Comparison of ENCODE assay signal across 17 cellular contexts in genomic region chr7:23196306-23196705, GRCh38. TPM values are rescaled to one million over a fixed set of nuclear protein-coding genes. Genes with fewer than 3 reads are reported as not detected.
"Had no signal": no experiment of that assay in that cellular context is flagged by ENCODE, and none has a peak within 500 bp of the region (broad histone marks: within the 10 kb centered on the region; RNA-seq: fewer than 3 reads in every experiment).

No MANE protein-coding gene starts in this region.

- ATAC-seq: activated CD4-positive, alpha-beta T cell treated with anti-CD3 and anti-CD28 coated beads for 36 hours; effector memory CD8-positive, alpha-beta T cell; left lung; natural killer cell treated with Interleukin-12 subunit alpha and Interleukin-12 subunit beta and Interleukin-15 and Interleukin-18, amount 100 ng/mL, for 72 hours; sciatic nerve; stimulated activated memory B cell treated with anti-CD40 and anti-IgM and Interleukin-4, amounts not matched to agents 10 μg/mL and 1 μg/mL and 100 μg/mL, for 72 hours had no signal

- H3K4me1 Mint-ChIP-seq: activated CD4-positive, alpha-beta T cell treated with anti-CD3 and anti-CD28 coated beads for 36 hours; brain; stimulated activated memory B cell treated with anti-CD40 and anti-IgM and Interleukin-4, amounts not matched to agents 10 μg/mL and 1 μg/mL and 100 μg/mL, for 72 hours had no signal

- DNase-seq: activated CD4-positive, alpha-beta memory T cell treated with anti-CD3 and anti-CD28 coated beads, Interleukin-2, amount 10 ng/mL, durations not matched to agents 7 days and 5 days; activated CD4-positive, alpha-beta T cell treated with anti-CD3 and anti-CD28 coated beads for 36 hours; activated naive CD4-positive, alpha-beta T cell treated with anti-CD3 and anti-CD28 coated beads, Interleukin-2, amount 50 U/mL, for 16 hours; activated T-cell treated with anti-CD3 and anti-CD28 coated beads, Interleukin-2, amount 50 U/mL, for 24 hours; amygdala; effector memory CD8-positive, alpha-beta T cell; head of caudate nucleus; left lung; nucleus accumbens; stimulated activated CD4-positive, alpha-beta T cell treated with anti-CD3 and anti-CD28 coated beads, Interleukin-1b, Interleukin-23, amount 100 ng/mL, for 48 hours; T-helper 2 cell; thyroid gland had no signal

- H3K4me3 ChIP-seq: left lung, thyroid gland had no signal

- H3K9me3 Mint-ChIP-seq: activated CD4-positive, alpha-beta memory T cell treated with anti-CD3 and anti-CD28 coated beads, Interleukin-2, amount 10 ng/mL, durations not matched to agents 7 days and 5 days; activated T-cell treated with anti-CD3 and anti-CD28 coated beads, Interleukin-2, amount 50 U/mL, for 24 hours; brain; effector memory CD8-positive, alpha-beta T cell; natural killer cell treated with Interleukin-12 subunit alpha and Interleukin-12 subunit beta and Interleukin-15 and Interleukin-18, amount 100 ng/mL, for 72 hours; stimulated activated memory B cell treated with anti-CD40 and anti-IgM and Interleukin-4, amounts not matched to agents 10 μg/mL and 1 μg/mL and 100 μg/mL, for 72 hours had no signal

- H3K4me1 ChIP-seq: left lung, thyroid gland had no signal

- H3K27ac ChIP-seq: left lung, thyroid gland had no signal

- H3K27me3 ChIP-seq: left lung, thyroid gland had no signal

- H3K27me3 Mint-ChIP-seq: activated CD4-positive, alpha-beta memory T cell treated with anti-CD3 and anti-CD28 coated beads, Interleukin-2, amount 10 ng/mL, durations not matched to agents 7 days and 5 days; activated CD4-positive, alpha-beta T cell treated with anti-CD3 and anti-CD28 coated beads for 36 hours; activated T-cell treated with anti-CD3 and anti-CD28 coated beads, Interleukin-2, amount 50 U/mL, for 24 hours; effector memory CD8-positive, alpha-beta T cell; natural killer cell treated with Interleukin-12 subunit alpha and Interleukin-12 subunit beta and Interleukin-15 and Interleukin-18, amount 100 ng/mL, for 72 hours; progenitor cell of endocrine pancreas; stimulated activated memory B cell treated with anti-CD40 and anti-IgM and Interleukin-4, amounts not matched to agents 10 μg/mL and 1 μg/mL and 100 μg/mL, for 72 hours had no signal

- H3K27ac Mint-ChIP-seq: activated CD4-positive, alpha-beta memory T cell treated with anti-CD3 and anti-CD28 coated beads, Interleukin-2, amount 10 ng/mL, durations not matched to agents 7 days and 5 days; activated CD4-positive, alpha-beta T cell treated with anti-CD3 and anti-CD28 coated beads for 36 hours; activated T-cell treated with anti-CD3 and anti-CD28 coated beads, Interleukin-2, amount 50 U/mL, for 24 hours; progenitor cell of endocrine pancreas; stimulated activated memory B cell treated with anti-CD40 and anti-IgM and Interleukin-4, amounts not matched to agents 10 μg/mL and 1 μg/mL and 100 μg/mL, for 72 hours had no signal

- H3K4me3 Mint-ChIP-seq: activated CD4-positive, alpha-beta memory T cell treated with anti-CD3 and anti-CD28 coated beads, Interleukin-2, amount 10 ng/mL, durations not matched to agents 7 days and 5 days; activated CD4-positive, alpha-beta T cell treated with anti-CD3 and anti-CD28 coated beads for 36 hours; activated T-cell treated with anti-CD3 and anti-CD28 coated beads, Interleukin-2, amount 50 U/mL, for 24 hours; brain; effector memory CD8-positive, alpha-beta T cell; natural killer cell treated with Interleukin-12 subunit alpha and Interleukin-12 subunit beta and Interleukin-15 and Interleukin-18, amount 100 ng/mL, for 72 hours; stimulated activated memory B cell treated with anti-CD40 and anti-IgM and Interleukin-4, amounts not matched to agents 10 μg/mL and 1 μg/mL and 100 μg/mL, for 72 hours had no signal

- H3K9me3 ChIP-seq: left lung, thyroid gland had no signal

RNA-seq across cellular contexts. Expression of gene GPNMB, which starts 50.3 kb away (rescaled TPM):
- total RNA-seq: natural killer cell treated with Interleukin-12 subunit alpha and Interleukin-12 subunit beta and Interleukin-15 and Interleukin-18, amount 100 ng/mL, for 72 hours had no signal
